ENCODE assay signal across 8 cellular contexts in the genomic region with DNA sequence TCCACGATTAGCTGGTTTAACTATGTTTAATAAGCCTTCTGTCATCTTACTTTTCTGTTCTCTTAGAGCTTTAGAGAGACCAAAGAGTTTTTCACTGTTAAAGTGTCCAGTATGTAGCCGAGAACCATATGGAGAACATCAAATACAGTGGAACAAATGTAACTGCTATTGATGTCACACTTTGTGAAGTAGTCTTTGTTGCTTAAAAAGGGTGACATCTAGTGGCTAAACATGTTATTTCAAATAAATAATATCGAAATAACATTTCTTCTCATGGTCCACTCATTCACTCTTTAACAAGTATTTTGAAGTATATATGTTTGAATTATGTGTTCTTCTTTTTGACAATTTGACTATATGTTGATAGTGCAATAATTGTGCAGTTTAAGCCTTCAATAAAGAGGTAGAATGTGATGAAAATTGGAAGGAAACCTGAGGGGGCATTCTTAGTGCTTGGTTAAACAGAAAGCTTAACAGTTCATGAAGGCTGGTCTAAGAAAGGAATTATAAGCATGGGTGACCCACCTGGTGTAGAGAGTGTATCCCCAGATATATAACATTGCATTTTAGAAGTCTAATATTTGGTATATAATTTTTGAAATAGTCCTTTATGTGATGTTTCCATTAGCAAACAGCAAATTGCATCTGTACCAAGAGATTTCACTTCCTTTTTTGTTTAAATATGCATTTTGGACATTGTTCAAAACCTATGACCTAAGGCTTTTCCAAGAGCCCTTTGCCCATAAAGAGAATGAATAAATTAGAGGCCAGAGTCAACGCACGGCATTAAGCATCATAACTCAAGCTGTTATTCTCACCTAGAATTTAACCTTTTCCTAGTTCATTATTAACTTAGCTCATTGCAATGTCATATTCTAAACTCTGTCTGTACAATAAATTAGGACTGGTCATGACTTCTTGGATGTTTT.
DNase-seq lines count a peak whose midpoint lies in the region; ATAC-seq and TF ChIP-seq lines count a peak whose summit lies in the region.

No MANE protein-coding gene starts in this region.

- TF ChIP-seq POLR2A in right lobe of liver (IDR thresholded peaks at IDR 0.05), result no peak

- H3K36me3 ChIP-seq in right lobe of liver, result peaks cover 0 to 8% (median 3%) of the 10 kb centered on the region in 4 donors

- no peak overlapping the region for H3K27ac ChIP-seq in right lobe of liver

- no peaks in the 10 kb centered on the region for H3K4me1 ChIP-seq in right lobe of liver

- H3K27me3 ChIP-seq in right lobe of liver, result no peaks in the 10 kb centered on the region

- in situ Hi-C loops in ACHN (cut with HindIII; ENCODE audit: low pct_ligation_motif_present, low pct_unique_long_range_greater_than_20kb, low sequenced_read_pairs), result no loop called here

- TF ChIP-seq CTCF in GM12875 (IDR thresholded peaks at IDR 0.05; ENCODE audit: borderline replicate concordance, insufficient read depth, low read depth, low read length) (peak; percentile 25; the same call in 1 of the 2 replicates), right lobe of liver (IDR thresholded peaks at IDR 0.05) (peak; percentile 49 to 59 (median 54))

- WGBS in right lobe of liver (ENCODE audit: insufficient coverage, low coverage, low lambda C conversion rate, missing lambda C conversion rate), result 28% methylated on average over 5 of the region's 5 CpGs

- DNase-seq in ACHN (peak; percentile 47), NCI-H2081 treated with DMSO at 0.1 percent for 48 hours (lab: John Stamatoyannopoulos, UW) (peak; percentile 39), astrocyte of the hippocampus (ENCODE audit: low read depth, low spot score) (peak; percentile 36), right lobe of liver (no peak), ecto neural progenitor cell (ENCODE audit: low spot score) (no peak), posterior vena cava (ENCODE audit: low spot score) (no peak)

- H3K4me3 ChIP-seq in GM12875 (ENCODE audit: low read depth, low read length), result no peak overlapping the region
- no peak overlapping the region for H3K4me3 ChIP-seq in right lobe of liver

- no peaks in the 10 kb centered on the region for H3K9me3 ChIP-seq in right lobe of liver

- ATAC-seq in HG02759 (IDR thresholded peaks at IDR 0.05; ENCODE audit: unreplicated experiment) (peak; percentile 62), right lobe of liver (peak; percentile 70 to 87 (median 77))

- intact Hi-C loops in right lobe of liver (cut with DNase I), result no loop called here
- intact Hi-C loops in posterior vena cava (cut with DNase I), result no loop called here

Comparison
In these comparisons a context has a peak if more than half of its experiments do, and no peak if none do; other contexts are left out.
1. DNase-seq: peak in ACHN (single experiment), NCI-H2081 treated with DMSO at 0.1 percent for 48 hours (single experiment) and astrocyte of the hippocampus (single experiment); none in right lobe of liver (0 of 3), ecto neural progenitor cell (single experiment) and posterior vena cava (single experiment).